4 cellular contexts compared by ENCODE assay signal in genomic region chr22:48860557-48860956, GRCh38.
"Had no signal": no experiment of that assay in that cellular context is flagged by ENCODE, and none has a peak within 500 bp of the region (broad histone marks: within the 10 kb centered on the region; RNA-seq: fewer than 3 reads in every experiment).

No MANE protein-coding gene starts in this region.

- H3K4me2 ChIP-seq: GM23338 had no signal

- H3K4me3 ChIP-seq: GM23338 had no signal

- H3K4me1 Mint-ChIP-seq: GM23338, H9 had no signal

- H3K4me3 Mint-ChIP-seq: GM23338, H9 had no signal

- H3K27ac Mint-ChIP-seq: GM23338, H9 had no signal

- H2AFZ ChIP-seq: GM23338 had no signal

- ATAC-seq: GM23338 had no signal

- DNase-seq: H9, HCEC 1CT, IMR-90 had no signal
